ENCODE assay signal across 1 cellular context in the genomic region with DNA sequence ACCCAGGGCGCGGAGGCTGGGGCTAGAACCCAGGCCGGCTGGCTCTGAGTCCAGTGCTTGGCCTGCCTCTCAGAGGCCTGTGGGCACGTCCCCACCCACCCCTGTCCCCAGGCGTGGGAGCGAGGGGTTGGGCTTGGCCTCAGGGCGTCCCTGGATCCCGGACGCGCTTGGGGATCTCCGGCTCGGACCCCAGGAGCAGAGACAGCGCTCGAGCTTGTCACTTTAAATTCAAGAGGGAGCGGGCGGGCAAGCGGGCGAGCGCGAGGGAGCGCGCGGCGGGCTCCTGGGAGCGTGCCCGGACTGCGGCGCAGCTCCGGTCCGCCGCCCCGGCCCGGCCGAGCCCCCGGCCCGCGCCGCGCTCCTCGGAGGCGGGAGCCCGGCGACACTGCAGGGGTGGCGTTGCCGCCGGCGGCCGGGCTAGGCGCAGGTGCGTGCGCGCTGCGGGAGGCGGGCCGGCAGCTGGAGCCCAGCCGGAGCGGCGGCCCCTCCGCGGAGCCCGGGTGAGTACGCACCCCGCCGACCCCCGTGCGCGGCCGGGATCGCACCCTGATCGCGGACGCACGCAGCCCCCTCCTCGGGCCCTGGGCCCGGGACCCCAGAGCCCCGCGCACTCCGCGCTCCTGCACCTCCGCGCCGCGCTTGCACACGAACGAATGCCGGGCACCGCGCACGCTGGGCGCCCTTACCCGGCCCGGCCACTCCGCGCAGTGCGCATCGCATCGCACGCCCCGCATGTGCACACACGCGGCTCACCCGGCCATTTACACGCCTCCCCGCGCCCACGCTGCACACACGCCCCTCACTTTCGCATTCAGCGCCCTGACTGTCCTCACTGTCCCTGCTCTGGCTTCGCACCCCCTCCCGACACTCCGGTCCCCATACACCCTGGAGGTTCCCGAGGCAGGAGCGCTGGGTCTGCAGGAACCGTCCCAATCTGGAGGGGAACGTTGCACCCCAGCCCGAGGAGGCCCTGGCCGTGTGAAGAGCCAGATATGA.
TF ChIP-seq lines count a peak whose summit lies in the region.

A gene with protein sequence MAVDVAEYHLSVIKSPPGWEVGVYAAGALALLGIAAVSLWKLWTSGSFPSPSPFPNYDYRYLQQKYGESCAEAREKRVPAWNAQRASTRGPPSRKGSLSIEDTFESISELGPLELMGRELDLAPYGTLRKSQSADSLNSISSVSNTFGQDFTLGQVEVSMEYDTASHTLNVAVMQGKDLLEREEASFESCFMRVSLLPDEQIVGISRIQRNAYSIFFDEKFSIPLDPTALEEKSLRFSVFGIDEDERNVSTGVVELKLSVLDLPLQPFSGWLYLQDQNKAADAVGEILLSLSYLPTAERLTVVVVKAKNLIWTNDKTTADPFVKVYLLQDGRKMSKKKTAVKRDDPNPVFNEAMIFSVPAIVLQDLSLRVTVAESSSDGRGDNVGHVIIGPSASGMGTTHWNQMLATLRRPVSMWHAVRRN (plus strand): TSS at position 174 of the 996 bp plus-strand sequence. CDS start 7,011 bp downstream, outside the sequence.

TF ChIP-seq in WTC11, 78 proteins besides CTCF, POLR2A, EP300 and RAD21 (continued from another document):
- TF ChIP-seq, protein P1, sequence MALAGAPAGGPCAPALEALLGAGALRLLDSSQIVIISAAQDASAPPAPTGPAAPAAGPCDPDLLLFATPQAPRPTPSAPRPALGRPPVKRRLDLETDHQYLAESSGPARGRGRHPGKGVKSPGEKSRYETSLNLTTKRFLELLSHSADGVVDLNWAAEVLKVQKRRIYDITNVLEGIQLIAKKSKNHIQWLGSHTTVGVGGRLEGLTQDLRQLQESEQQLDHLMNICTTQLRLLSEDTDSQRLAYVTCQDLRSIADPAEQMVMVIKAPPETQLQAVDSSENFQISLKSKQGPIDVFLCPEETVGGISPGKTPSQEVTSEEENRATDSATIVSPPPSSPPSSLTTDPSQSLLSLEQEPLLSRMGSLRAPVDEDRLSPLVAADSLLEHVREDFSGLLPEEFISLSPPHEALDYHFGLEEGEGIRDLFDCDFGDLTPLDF (CRISPR knock-in tag; IDR thresholded peaks at IDR 0.05), result no peak
- no peak for TF ChIP-seq TEAD1 (CRISPR knock-in tag; IDR thresholded peaks at IDR 0.05)
- no peak for TF ChIP-seq NFATC4 (CRISPR knock-in tag; IDR thresholded peaks at IDR 0.05)
- TF ChIP-seq, protein P2, sequence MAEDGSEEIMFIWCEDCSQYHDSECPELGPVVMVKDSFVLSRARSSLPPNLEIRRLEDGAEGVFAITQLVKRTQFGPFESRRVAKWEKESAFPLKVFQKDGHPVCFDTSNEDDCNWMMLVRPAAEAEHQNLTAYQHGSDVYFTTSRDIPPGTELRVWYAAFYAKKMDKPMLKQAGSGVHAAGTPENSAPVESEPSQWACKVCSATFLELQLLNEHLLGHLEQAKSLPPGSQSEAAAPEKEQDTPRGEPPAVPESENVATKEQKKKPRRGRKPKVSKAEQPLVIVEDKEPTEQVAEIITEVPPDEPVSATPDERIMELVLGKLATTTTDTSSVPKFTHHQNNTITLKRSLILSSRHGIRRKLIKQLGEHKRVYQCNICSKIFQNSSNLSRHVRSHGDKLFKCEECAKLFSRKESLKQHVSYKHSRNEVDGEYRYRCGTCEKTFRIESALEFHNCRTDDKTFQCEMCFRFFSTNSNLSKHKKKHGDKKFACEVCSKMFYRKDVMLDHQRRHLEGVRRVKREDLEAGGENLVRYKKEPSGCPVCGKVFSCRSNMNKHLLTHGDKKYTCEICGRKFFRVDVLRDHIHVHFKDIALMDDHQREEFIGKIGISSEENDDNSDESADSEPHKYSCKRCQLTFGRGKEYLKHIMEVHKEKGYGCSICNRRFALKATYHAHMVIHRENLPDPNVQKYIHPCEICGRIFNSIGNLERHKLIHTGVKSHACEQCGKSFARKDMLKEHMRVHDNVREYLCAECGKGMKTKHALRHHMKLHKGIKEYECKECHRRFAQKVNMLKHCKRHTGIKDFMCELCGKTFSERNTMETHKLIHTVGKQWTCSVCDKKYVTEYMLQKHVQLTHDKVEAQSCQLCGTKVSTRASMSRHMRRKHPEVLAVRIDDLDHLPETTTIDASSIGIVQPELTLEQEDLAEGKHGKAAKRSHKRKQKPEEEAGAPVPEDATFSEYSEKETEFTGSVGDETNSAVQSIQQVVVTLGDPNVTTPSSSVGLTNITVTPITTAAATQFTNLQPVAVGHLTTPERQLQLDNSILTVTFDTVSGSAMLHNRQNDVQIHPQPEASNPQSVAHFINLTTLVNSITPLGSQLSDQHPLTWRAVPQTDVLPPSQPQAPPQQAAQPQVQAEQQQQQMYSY (CRISPR knock-in tag; IDR thresholded peaks at IDR 0.05), result no peak
- TF ChIP-seq, protein P3, sequence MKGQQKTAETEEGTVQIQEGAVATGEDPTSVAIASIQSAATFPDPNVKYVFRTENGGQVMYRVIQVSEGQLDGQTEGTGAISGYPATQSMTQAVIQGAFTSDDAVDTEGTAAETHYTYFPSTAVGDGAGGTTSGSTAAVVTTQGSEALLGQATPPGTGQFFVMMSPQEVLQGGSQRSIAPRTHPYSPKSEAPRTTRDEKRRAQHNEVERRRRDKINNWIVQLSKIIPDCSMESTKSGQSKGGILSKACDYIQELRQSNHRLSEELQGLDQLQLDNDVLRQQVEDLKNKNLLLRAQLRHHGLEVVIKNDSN (CRISPR knock-in tag; IDR thresholded peaks at IDR 0.05), result no peak
- TF ChIP-seq, protein P4, sequence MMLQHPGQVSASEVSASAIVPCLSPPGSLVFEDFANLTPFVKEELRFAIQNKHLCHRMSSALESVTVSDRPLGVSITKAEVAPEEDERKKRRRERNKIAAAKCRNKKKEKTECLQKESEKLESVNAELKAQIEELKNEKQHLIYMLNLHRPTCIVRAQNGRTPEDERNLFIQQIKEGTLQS (CRISPR knock-in tag; conservative IDR thresholded peaks at IDR 0.05), result no peak
- TF ChIP-seq NFYB (CRISPR knock-in tag; conservative IDR thresholded peaks at IDR 0.05; ENCODE audit: low read depth), result no peak
- TF ChIP-seq, protein P5, sequence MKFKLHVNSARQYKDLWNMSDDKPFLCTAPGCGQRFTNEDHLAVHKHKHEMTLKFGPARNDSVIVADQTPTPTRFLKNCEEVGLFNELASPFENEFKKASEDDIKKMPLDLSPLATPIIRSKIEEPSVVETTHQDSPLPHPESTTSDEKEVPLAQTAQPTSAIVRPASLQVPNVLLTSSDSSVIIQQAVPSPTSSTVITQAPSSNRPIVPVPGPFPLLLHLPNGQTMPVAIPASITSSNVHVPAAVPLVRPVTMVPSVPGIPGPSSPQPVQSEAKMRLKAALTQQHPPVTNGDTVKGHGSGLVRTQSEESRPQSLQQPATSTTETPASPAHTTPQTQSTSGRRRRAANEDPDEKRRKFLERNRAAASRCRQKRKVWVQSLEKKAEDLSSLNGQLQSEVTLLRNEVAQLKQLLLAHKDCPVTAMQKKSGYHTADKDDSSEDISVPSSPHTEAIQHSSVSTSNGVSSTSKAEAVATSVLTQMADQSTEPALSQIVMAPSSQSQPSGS (CRISPR knock-in tag; IDR thresholded peaks at IDR 0.05; ENCODE audit: borderline replicate concordance, low read depth), result no peak
- TF ChIP-seq, protein P6, sequence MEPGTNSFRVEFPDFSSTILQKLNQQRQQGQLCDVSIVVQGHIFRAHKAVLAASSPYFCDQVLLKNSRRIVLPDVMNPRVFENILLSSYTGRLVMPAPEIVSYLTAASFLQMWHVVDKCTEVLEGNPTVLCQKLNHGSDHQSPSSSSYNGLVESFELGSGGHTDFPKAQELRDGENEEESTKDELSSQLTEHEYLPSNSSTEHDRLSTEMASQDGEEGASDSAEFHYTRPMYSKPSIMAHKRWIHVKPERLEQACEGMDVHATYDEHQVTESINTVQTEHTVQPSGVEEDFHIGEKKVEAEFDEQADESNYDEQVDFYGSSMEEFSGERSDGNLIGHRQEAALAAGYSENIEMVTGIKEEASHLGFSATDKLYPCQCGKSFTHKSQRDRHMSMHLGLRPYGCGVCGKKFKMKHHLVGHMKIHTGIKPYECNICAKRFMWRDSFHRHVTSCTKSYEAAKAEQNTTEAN (CRISPR knock-in tag; IDR thresholded peaks at IDR 0.05), result 0 out of 2 replicates have a peak, but pooled peaks have one; percentile 51
- no peak for TF ChIP-seq MYBL2 (CRISPR knock-in tag; IDR thresholded peaks at IDR 0.05)
- TF ChIP-seq, protein P7, sequence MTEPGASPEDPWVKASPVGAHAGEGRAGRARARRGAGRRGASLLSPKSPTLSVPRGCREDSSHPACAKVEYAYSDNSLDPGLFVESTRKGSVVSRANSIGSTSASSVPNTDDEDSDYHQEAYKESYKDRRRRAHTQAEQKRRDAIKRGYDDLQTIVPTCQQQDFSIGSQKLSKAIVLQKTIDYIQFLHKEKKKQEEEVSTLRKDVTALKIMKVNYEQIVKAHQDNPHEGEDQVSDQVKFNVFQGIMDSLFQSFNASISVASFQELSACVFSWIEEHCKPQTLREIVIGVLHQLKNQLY (CRISPR knock-in tag; IDR thresholded peaks at IDR 0.05), result no peak
- no peak for TF ChIP-seq JAZF1 (CRISPR knock-in tag; IDR thresholded peaks at IDR 0.05)
- no peak for TF ChIP-seq TP53 (CRISPR knock-in tag; IDR thresholded peaks at IDR 0.05)
- no peak for TF ChIP-seq FOXJ3 (CRISPR knock-in tag; IDR thresholded peaks at IDR 0.05; ENCODE audit: borderline replicate concordance)
- no peak for TF ChIP-seq ZNF423 (CRISPR knock-in tag; IDR thresholded peaks at IDR 0.05)
- TF ChIP-seq, protein P8, sequence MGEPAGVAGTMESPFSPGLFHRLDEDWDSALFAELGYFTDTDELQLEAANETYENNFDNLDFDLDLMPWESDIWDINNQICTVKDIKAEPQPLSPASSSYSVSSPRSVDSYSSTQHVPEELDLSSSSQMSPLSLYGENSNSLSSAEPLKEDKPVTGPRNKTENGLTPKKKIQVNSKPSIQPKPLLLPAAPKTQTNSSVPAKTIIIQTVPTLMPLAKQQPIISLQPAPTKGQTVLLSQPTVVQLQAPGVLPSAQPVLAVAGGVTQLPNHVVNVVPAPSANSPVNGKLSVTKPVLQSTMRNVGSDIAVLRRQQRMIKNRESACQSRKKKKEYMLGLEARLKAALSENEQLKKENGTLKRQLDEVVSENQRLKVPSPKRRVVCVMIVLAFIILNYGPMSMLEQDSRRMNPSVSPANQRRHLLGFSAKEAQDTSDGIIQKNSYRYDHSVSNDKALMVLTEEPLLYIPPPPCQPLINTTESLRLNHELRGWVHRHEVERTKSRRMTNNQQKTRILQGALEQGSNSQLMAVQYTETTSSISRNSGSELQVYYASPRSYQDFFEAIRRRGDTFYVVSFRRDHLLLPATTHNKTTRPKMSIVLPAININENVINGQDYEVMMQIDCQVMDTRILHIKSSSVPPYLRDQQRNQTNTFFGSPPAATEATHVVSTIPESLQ (CRISPR knock-in tag; IDR thresholded peaks at IDR 0.05), result no peak
- no peak for TF ChIP-seq NR1H2 (CRISPR knock-in tag; IDR thresholded peaks at IDR 0.05)
- TF ChIP-seq ATF1 (CRISPR knock-in tag; IDR thresholded peaks at IDR 0.05), result no peak
- TF ChIP-seq ESRRA (CRISPR knock-in tag; IDR thresholded peaks at IDR 0.05; ENCODE audit: borderline replicate concordance), result 0 out of 2 replicates have a peak, but pooled peaks have one; percentile 16
- TF ChIP-seq, protein P9, sequence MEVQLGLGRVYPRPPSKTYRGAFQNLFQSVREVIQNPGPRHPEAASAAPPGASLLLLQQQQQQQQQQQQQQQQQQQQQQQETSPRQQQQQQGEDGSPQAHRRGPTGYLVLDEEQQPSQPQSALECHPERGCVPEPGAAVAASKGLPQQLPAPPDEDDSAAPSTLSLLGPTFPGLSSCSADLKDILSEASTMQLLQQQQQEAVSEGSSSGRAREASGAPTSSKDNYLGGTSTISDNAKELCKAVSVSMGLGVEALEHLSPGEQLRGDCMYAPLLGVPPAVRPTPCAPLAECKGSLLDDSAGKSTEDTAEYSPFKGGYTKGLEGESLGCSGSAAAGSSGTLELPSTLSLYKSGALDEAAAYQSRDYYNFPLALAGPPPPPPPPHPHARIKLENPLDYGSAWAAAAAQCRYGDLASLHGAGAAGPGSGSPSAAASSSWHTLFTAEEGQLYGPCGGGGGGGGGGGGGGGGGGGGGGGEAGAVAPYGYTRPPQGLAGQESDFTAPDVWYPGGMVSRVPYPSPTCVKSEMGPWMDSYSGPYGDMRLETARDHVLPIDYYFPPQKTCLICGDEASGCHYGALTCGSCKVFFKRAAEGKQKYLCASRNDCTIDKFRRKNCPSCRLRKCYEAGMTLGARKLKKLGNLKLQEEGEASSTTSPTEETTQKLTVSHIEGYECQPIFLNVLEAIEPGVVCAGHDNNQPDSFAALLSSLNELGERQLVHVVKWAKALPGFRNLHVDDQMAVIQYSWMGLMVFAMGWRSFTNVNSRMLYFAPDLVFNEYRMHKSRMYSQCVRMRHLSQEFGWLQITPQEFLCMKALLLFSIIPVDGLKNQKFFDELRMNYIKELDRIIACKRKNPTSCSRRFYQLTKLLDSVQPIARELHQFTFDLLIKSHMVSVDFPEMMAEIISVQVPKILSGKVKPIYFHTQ (CRISPR knock-in tag; IDR thresholded peaks at IDR 0.05), result no peak
- no peak for TF ChIP-seq MXD4 (CRISPR knock-in tag; IDR thresholded peaks at IDR 0.05; ENCODE audit: borderline replicate concordance)
- peak; percentile 27; the same call in 1 of the 2 replicates for TF ChIP-seq FOXP1 (CRISPR knock-in tag; IDR thresholded peaks at IDR 0.05; ENCODE audit: borderline replicate concordance)
- TF ChIP-seq CREB1 (CRISPR knock-in tag; IDR thresholded peaks at IDR 0.05), result no peak
- TF ChIP-seq, protein P10, sequence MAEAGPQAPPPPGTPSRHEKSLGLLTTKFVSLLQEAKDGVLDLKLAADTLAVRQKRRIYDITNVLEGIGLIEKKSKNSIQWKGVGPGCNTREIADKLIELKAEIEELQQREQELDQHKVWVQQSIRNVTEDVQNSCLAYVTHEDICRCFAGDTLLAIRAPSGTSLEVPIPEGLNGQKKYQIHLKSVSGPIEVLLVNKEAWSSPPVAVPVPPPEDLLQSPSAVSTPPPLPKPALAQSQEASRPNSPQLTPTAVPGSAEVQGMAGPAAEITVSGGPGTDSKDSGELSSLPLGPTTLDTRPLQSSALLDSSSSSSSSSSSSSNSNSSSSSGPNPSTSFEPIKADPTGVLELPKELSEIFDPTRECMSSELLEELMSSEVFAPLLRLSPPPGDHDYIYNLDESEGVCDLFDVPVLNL (CRISPR knock-in tag; IDR thresholded peaks at IDR 0.05; ENCODE audit: borderline replicate concordance, low read depth), result no peak
- TF ChIP-seq EMX1 (CRISPR knock-in tag; IDR thresholded peaks at IDR 0.05), result no peak
- TF ChIP-seq CBFB (CRISPR knock-in tag; IDR thresholded peaks at IDR 0.05; ENCODE audit: low read depth), result no peak
- TF ChIP-seq, protein P11, sequence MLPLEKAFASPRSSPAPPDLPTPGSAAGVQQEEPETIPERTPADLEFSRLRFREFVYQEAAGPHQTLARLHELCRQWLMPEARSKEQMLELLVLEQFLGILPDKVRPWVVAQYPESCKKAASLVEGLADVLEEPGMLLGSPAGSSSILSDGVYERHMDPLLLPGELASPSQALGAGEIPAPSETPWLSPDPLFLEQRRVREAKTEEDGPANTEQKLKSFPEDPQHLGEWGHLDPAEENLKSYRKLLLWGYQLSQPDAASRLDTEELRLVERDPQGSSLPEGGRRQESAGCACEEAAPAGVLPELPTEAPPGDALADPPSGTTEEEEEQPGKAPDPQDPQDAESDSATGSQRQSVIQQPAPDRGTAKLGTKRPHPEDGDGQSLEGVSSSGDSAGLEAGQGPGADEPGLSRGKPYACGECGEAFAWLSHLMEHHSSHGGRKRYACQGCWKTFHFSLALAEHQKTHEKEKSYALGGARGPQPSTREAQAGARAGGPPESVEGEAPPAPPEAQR (CRISPR knock-in tag; IDR thresholded peaks at IDR 0.05), result no peak
- TF ChIP-seq, protein P12, sequence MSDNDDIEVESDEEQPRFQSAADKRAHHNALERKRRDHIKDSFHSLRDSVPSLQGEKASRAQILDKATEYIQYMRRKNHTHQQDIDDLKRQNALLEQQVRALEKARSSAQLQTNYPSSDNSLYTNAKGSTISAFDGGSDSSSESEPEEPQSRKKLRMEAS (CRISPR knock-in tag; IDR thresholded peaks at IDR 0.05), result peak; percentile 51; the same call in 1 of the 2 replicates
